ENCODE assay signal across 8 cellular contexts in the genomic region with DNA sequence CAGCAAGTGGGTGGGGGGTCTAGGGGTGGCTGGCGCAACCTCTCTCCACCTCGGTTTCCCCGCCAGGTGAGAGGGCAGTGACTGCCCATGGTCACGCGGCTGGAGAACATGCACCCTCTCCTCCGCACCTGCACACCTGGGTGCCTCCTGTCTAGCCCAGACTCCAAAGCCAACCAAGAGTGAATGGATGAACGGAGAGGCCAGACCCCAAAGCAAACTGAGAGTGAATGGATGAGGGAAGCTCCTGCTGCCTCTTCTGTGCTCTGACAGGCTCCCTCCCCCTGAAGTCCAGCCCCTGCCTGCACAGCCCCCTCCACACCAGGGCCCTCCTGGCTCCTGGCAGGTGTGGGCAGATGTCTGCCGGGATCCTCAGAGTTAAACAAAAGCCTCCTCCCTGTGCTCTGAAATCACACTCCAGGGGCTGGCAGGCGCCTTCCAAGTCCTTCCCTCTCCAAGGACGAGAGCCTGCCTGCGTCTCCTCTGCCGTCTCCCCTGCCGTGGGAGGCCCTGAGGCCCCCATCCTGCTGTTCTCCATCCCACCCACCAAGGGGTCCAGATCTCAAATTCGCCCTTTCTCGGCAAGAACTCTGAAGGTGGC. TPM values are rescaled to one million over a fixed set of nuclear protein-coding genes. Genes with fewer than 3 reads are reported as not detected.
DNase-seq lines count a peak whose midpoint lies in the region; ATAC-seq and TF ChIP-seq lines count a peak whose summit lies in the region.

No MANE protein-coding gene starts in this region.

- intact Hi-C loops in activated naive CD4-positive, alpha-beta T cell treated with anti-CD3 and anti-CD28 coated beads for 36 hours (cut with micrococcal nuclease) = no loop called here

- TF ChIP-seq RAD21 in liver (IDR thresholded peaks at IDR 0.05) = no peak

- H3K27me3 Mint-ChIP-seq in activated naive CD4-positive, alpha-beta T cell treated with anti-CD3 and anti-CD28 coated beads for 36 hours (ENCODE audit: low read depth) = no peaks in the 10 kb centered on the region
- H3K27me3 Mint-ChIP-seq in type B pancreatic cell = no peaks in the 10 kb centered on the region

- H3K9ac ChIP-seq in liver (ENCODE audit: low read depth in 1 of 2, low read length in 2 of 2) = peak overlapping the region in 1 of 2 donors; percentile 49

- peaks cover 25 to 61% (median 42%) of the 10 kb centered on the region in 4 donors for H3K4me1 ChIP-seq in liver (ENCODE audit: control insufficient read depth in 4 of 4, insufficient read depth in 4 of 4, low read length in 3 of 4)

- 82% methylated on average over 15 of the region's 15 CpGs for WGBS in liver

- TF ChIP-seq CTCF in liver (IDR thresholded peaks at IDR 0.05; ENCODE audit: low read depth, low read length, missing input control) (no peak), type B pancreatic cell (conservative IDR thresholded peaks at IDR 0.05) (no peak)

- H3K4me3 Mint-ChIP-seq in activated naive CD4-positive, alpha-beta T cell treated with anti-CD3 and anti-CD28 coated beads for 36 hours = peak overlapping the region; percentile 87
- H3K4me3 Mint-ChIP-seq in type B pancreatic cell = peak overlapping the region; percentile 88

- no peak for DNase-seq in activated naive CD4-positive, alpha-beta T cell treated with anti-CD3 and anti-CD28 coated beads for 36 hours
- no peak for DNase-seq in activated naive CD4-positive, alpha-beta T cell (lab: John Stamatoyannopoulos, UW)
- DNase-seq in amniotic epithelial cell (ENCODE audit: low read depth) (peak; percentile 23), type B pancreatic cell (ENCODE audit: extremely low spot score, unreplicated experiment) (no peak), occipital lobe (lab: John Stamatoyannopoulos, UW) (no peak)

- H3K4me3 ChIP-seq in liver (ENCODE audit: low read depth in 1 of 3, low read length in 3 of 3) = peak overlapping the region in 2 of 3 donors; percentile 18 to 92

- no peaks in the 10 kb centered on the region for H3K36me3 ChIP-seq in liver (ENCODE audit: control insufficient read depth in 4 of 4, insufficient read depth in 3 of 4, low read depth in 1 of 4, low read length in 3 of 4)

- peaks cover 41% of the 10 kb centered on the region for H3K4me1 Mint-ChIP-seq in activated naive CD4-positive, alpha-beta T cell treated with anti-CD3 and anti-CD28 coated beads for 36 hours (ENCODE audit: low read depth)
- H3K4me1 Mint-ChIP-seq in type B pancreatic cell (ENCODE audit: unreplicated experiment) = peaks cover 29% of the 10 kb centered on the region

- H3K36me3 Mint-ChIP-seq in activated naive CD4-positive, alpha-beta T cell treated with anti-CD3 and anti-CD28 coated beads for 36 hours (ENCODE audit: low read depth) = no peaks in the 10 kb centered on the region
- H3K36me3 Mint-ChIP-seq in type B pancreatic cell = peaks cover 8% of the 10 kb centered on the region

- no peaks in the 10 kb centered on the region for H3K9me3 ChIP-seq in liver (ENCODE audit: control insufficient read depth in 4 of 4, low read length in 3 of 4)

- peak overlapping the region; percentile 59 for H3K27ac Mint-ChIP-seq in activated naive CD4-positive, alpha-beta T cell treated with anti-CD3 and anti-CD28 coated beads for 36 hours
- H3K27ac Mint-ChIP-seq in type B pancreatic cell = peak overlapping the region; percentile 85

- CTCF ChIA-PET in activated naive CD4-positive, alpha-beta T cell treated with anti-CD3 and anti-CD28 coated beads for 36 hours (lab: Charles Lee) = no interaction called here

- H3K27me3 ChIP-seq in liver (ENCODE audit: control insufficient read depth in 4 of 4, insufficient read depth in 4 of 4, low read length in 3 of 4) = no peaks in the 10 kb centered on the region

- H3K9me3 Mint-ChIP-seq in activated naive CD4-positive, alpha-beta T cell treated with anti-CD3 and anti-CD28 coated beads for 36 hours = no peaks in the 10 kb centered on the region
- no peaks in the 10 kb centered on the region for H3K9me3 Mint-ChIP-seq in type B pancreatic cell

- peak overlapping the region; percentile 89 to 91 for H3K27ac ChIP-seq in liver (ENCODE audit: low read depth in 1 of 2, low read length in 2 of 2)

- no peak for ATAC-seq in HG02571 (IDR thresholded peaks at IDR 0.05; ENCODE audit: unreplicated experiment)
- ATAC-seq in GM18511 (IDR thresholded peaks at IDR 0.05; ENCODE audit: unreplicated experiment) = no peak

TF ChIP-seq in liver, 16 proteins besides CTCF, POLR2A, EP300 and RAD21:
- TF ChIP-seq, protein P1, sequence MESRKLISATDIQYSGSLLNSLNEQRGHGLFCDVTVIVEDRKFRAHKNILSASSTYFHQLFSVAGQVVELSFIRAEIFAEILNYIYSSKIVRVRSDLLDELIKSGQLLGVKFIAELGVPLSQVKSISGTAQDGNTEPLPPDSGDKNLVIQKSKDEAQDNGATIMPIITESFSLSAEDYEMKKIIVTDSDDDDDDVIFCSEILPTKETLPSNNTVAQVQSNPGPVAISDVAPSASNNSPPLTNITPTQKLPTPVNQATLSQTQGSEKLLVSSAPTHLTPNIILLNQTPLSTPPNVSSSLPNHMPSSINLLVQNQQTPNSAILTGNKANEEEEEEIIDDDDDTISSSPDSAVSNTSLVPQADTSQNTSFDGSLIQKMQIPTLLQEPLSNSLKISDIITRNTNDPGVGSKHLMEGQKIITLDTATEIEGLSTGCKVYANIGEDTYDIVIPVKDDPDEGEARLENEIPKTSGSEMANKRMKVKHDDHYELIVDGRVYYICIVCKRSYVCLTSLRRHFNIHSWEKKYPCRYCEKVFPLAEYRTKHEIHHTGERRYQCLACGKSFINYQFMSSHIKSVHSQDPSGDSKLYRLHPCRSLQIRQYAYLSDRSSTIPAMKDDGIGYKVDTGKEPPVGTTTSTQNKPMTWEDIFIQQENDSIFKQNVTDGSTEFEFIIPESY (IDR thresholded peaks at IDR 0.05) = no peak
- TF ChIP-seq HNF4A (conservative IDR thresholded peaks at IDR 0.05) (no peak), JUND (IDR thresholded peaks at IDR 0.05) (no peak), RXRA (IDR thresholded peaks at IDR 0.05) (no peak), TAF1 (conservative IDR thresholded peaks at IDR 0.05) (no peak), FOXA2 (IDR thresholded peaks at IDR 0.05) (no peak), GABPA (IDR thresholded peaks at IDR 0.05 in 1 of 2, conservative IDR thresholded peaks at IDR 0.05 in 1 of 2) (no peak), YY1 (IDR thresholded peaks at IDR 0.05) (no peak), FOXA1 (IDR thresholded peaks at IDR 0.05) (no peak), HNF4G (IDR thresholded peaks at IDR 0.05) (no peak)
- TF ChIP-seq, protein P2, sequence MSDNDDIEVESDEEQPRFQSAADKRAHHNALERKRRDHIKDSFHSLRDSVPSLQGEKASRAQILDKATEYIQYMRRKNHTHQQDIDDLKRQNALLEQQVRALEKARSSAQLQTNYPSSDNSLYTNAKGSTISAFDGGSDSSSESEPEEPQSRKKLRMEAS (IDR thresholded peaks at IDR 0.05) = no peak
- TF ChIP-seq, protein P3, sequence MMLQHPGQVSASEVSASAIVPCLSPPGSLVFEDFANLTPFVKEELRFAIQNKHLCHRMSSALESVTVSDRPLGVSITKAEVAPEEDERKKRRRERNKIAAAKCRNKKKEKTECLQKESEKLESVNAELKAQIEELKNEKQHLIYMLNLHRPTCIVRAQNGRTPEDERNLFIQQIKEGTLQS (IDR thresholded peaks at IDR 0.05) = no peak
TF ChIP-seq in liver: peak in this region for 0.

RNA-seq across cellular contexts. Expression of a gene that starts 2.2 kb away (rescaled TPM):
- 100 to 1,000 TPM; 112 to 117 TPM for total RNA-seq in activated naive CD4-positive, alpha-beta T cell treated with anti-CD3 and anti-CD28 coated beads for 36 hours
- total RNA-seq in liver (10 to 100 TPM; 11.0 to 25.0 TPM), type B pancreatic cell (ENCODE audit: low replicate concordance) (45.5 and 60.7 TPM in 2 replicates), occipital lobe (4.2 TPM)
- polyA plus RNA-seq in liver = 10 to 100 TPM in 1 of 2 donors, 1 to 10 TPM in 1; 2.2 to 19.1 TPM

RNA-seq across cellular contexts. Expression of a gene that starts 33.7 kb away (rescaled TPM):
- 10 to 100 TPM; 65.1 to 66.1 TPM for total RNA-seq in activated naive CD4-positive, alpha-beta T cell treated with anti-CD3 and anti-CD28 coated beads for 36 hours
- total RNA-seq in liver = 100 to 1,000 TPM in 1 of 2 donors, 10 to 100 TPM in 1; 40.6 to 126 TPM
- 10 to 100 TPM in 1 of 2 donors, 1 to 10 TPM in 1; 3.0 to 30.3 TPM for polyA plus RNA-seq in liver
- 59.9 and 64.8 TPM in 2 replicates for total RNA-seq in type B pancreatic cell (ENCODE audit: low replicate concordance)
- 49.0 TPM for total RNA-seq in occipital lobe
